30 cellular contexts compared by ENCODE assay signal in the genomic region with DNA sequence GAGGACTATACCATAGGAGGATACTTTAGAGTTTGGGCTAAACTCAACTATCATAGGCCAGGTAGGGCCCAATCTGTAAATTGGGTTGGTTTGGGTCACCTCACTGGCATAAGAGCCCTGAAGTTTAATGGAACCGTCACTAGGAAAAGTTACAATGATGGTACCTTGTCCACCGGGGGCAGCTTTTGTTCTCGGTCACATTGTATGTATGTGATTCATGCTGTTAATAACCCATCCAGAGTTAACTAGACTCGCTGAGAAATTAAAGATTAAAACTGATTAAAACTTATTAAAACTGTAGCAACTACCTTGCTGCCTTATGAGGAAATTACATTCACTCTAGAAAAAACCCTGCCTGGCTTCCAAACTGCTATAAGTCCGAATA.
DNase-seq lines count a peak whose midpoint lies in the region; ATAC-seq and TF ChIP-seq lines count a peak whose summit lies in the region.
"Had no signal": no experiment of that assay in that cellular context is flagged by ENCODE, and none has a peak within 500 bp of the region (broad histone marks: within the 10 kb centered on the region; RNA-seq: fewer than 3 reads in every experiment).

No MANE protein-coding gene starts in this region.

- DNase-seq in H9 (no peak), NAMALWA (ENCODE audit: low spot score) (peak; percentile 6), brain microvascular endothelial cell (no peak), SIG-M5 treated with dmso at 0.1 percent for 504 hours (lab: John Stamatoyannopoulos, UW; ENCODE audit: unreplicated experiment) (no peak), NCI-H2227 (lab: John Stamatoyannopoulos, UW; ENCODE audit: unreplicated experiment) (no peak)
- DNase-seq: activated CD4-positive, alpha-beta T cell treated with anti-CD3 and anti-CD28 coated beads, Interleukin-2, amount 50 U/mL, for 1 hour; activated CD4-positive, CD25-positive, alpha-beta regulatory T cell; activated gamma-delta T cell; activated naive CD8-positive, alpha-beta T cell treated with anti-CD3 and anti-CD28 coated beads for 36 hours; activated T-cell treated with anti-CD3 and anti-CD28 coated beads, Interleukin-2, amount 50 U/mL, for 24 hours; C1 segment of cervical spinal cord; COR-L47; cortex of kidney; DMS79; effector memory CD8-positive, alpha-beta T cell; GDM1; left ventricle myocardium inferior; NCI-H526 treated with DMSO at 0.1 percent for 48 hours; posterior cingulate gyrus; stimulated activated CD4-positive, alpha-beta T cell treated with anti-CD3 and anti-CD28 coated beads, Interleukin-4, amount 100 ng/mL, for 24 hours; T-helper 1 cell had no signal

- in situ Hi-C loops in brain microvascular endothelial cell (cut with HindIII; ENCODE audit: low pct_ligation_motif_present, low sequenced_read_pairs) = no loop called here

- H3K56ac ChIP-seq in H9 (ENCODE audit: insufficient read length, low read depth, low read length) = no peak overlapping the region

- H3K27ac Mint-ChIP-seq in H9 = no peak overlapping the region
- H3K27ac Mint-ChIP-seq: activated naive CD8-positive, alpha-beta T cell treated with anti-CD3 and anti-CD28 coated beads for 36 hours; activated T-cell treated with anti-CD3 and anti-CD28 coated beads, Interleukin-2, amount 50 U/mL, for 24 hours; effector memory CD8-positive, alpha-beta T cell; GM23338 had no signal

- H3K23me2 ChIP-seq in H9 (ENCODE audit: insufficient read length, low read depth, low read length, poor library complexity, severe bottlenecking) = no peaks in the 10 kb centered on the region

- H3K79me1 ChIP-seq in H9 (ENCODE audit: insufficient read depth, low read depth, low read length, poor library complexity, severe bottlenecking) = no peaks in the 10 kb centered on the region

- no peak overlapping the region for H3K4me3 ChIP-seq in brain microvascular endothelial cell (ENCODE audit: low read depth, low read length)
- H3K4me3 ChIP-seq in skeletal muscle satellite cell (ENCODE audit: low read length) = no peak overlapping the region
- H3K4me3 ChIP-seq: ascending aorta, GM23338, left ventricle myocardium inferior, SJSA1, tibial nerve had no signal

- no peak overlapping the region for H3K4me2 ChIP-seq in H9 (ENCODE audit: insufficient read depth, insufficient read length, low read length)
- H3K4me2 ChIP-seq in skeletal muscle satellite cell (ENCODE audit: low read length) = peak overlapping the region; percentile 13
- H3K4me2 ChIP-seq: GM23338, KMS-11 had no signal

- H4K8ac ChIP-seq in H9 (replicated peaks; ENCODE audit: insufficient read length, low read depth, low read length) = no peak overlapping the region

- H3K4me1 ChIP-seq in H9 (ENCODE audit: insufficient read depth, low read length) (no peaks in the 10 kb centered on the region), skeletal muscle satellite cell (ENCODE audit: control insufficient read depth, insufficient read depth, low read length) (peaks cover 30% of the 10 kb centered on the region)
- H3K4me1 ChIP-seq: ascending aorta, left ventricle myocardium inferior, tibial nerve had no signal

- H4K5ac ChIP-seq in H9 (ENCODE audit: insufficient read length, low read depth, low read length) = no peak overlapping the region

- no CpG with 5 or more reads among the region's 5 CpGs for WGBS in H9 (ENCODE audit: extremely low coverage, insufficient read length, low lambda C conversion rate)

- no peak overlapping the region for H3T11ph ChIP-seq in H9 (ENCODE audit: low read length)

- no peak overlapping the region for H2BK5ac ChIP-seq in H9 (ENCODE audit: insufficient read length, low read length)

- no peak overlapping the region for H2BK20ac ChIP-seq in H9 (ENCODE audit: low read depth, low read length, poor library complexity, severe bottlenecking)

- no peak overlapping the region for H4K91ac ChIP-seq in H9 (ENCODE audit: insufficient read length, low read depth, low read length)

- no peak overlapping the region for H2AFZ ChIP-seq in H9 (ENCODE audit: low read length)
- H2AFZ ChIP-seq: GM23338 had no signal

- H3K14ac ChIP-seq in H9 (ENCODE audit: insufficient read depth, low read length) = no peak overlapping the region

- no peak for ATAC-seq in GM21360 (IDR thresholded peaks at IDR 0.05; ENCODE audit: unreplicated experiment)
- ATAC-seq: effector memory CD8-positive, alpha-beta T cell; GM23338; Panc1; sciatic nerve had no signal

- H2AK5ac ChIP-seq in H9 (ENCODE audit: insufficient read length, low read length) = no peak overlapping the region

- no peak overlapping the region for H3K4me3 Mint-ChIP-seq in H9
- H3K4me3 Mint-ChIP-seq: activated naive CD8-positive, alpha-beta T cell treated with anti-CD3 and anti-CD28 coated beads for 36 hours; activated T-cell treated with anti-CD3 and anti-CD28 coated beads, Interleukin-2, amount 50 U/mL, for 24 hours; effector memory CD8-positive, alpha-beta T cell; GM23338 had no signal

- H3K23ac ChIP-seq in H9 (ENCODE audit: insufficient read length, low read depth, low read length) = no peak overlapping the region

- no peaks in the 10 kb centered on the region for H3K9me3 Mint-ChIP-seq in H9
- H3K9me3 Mint-ChIP-seq: activated naive CD8-positive, alpha-beta T cell treated with anti-CD3 and anti-CD28 coated beads for 36 hours; activated T-cell treated with anti-CD3 and anti-CD28 coated beads, Interleukin-2, amount 50 U/mL, for 24 hours; effector memory CD8-positive, alpha-beta T cell; GM23338 had no signal

- H3K36me3 ChIP-seq in brain microvascular endothelial cell (replicated peaks) (no peaks in the 10 kb centered on the region), skeletal muscle satellite cell (ENCODE audit: insufficient read depth, low read length) (no peaks in the 10 kb centered on the region)
- H3K36me3 ChIP-seq: ascending aorta, left ventricle myocardium inferior, SJSA1, tibial nerve had no signal

- H3K27me3 ChIP-seq in H9 (ENCODE audit: insufficient read depth, low read length) = no peaks in the 10 kb centered on the region
- H3K27me3 ChIP-seq in brain microvascular endothelial cell (replicated peaks) = no peaks in the 10 kb centered on the region
- no peaks in the 10 kb centered on the region for H3K27me3 ChIP-seq in skeletal muscle satellite cell (ENCODE audit: control insufficient read depth, insufficient read depth, low read length)
- H3K27me3 ChIP-seq: ascending aorta, SJSA1, tibial nerve had no signal

- H3K4me1 Mint-ChIP-seq in H9 = no peaks in the 10 kb centered on the region
- H3K4me1 Mint-ChIP-seq: activated naive CD8-positive, alpha-beta T cell treated with anti-CD3 and anti-CD28 coated beads for 36 hours; GM23338 had no signal

- H3K9me3 ChIP-seq in H9 (ENCODE audit: control insufficient read depth, low read depth, low read length) (no peaks in the 10 kb centered on the region), skeletal muscle satellite cell (replicated peaks; ENCODE audit: low read length) (no peaks in the 10 kb centered on the region)
- H3K9me3 ChIP-seq: ascending aorta, left ventricle myocardium inferior, SJSA1, tibial nerve had no signal

- H2BK120ac ChIP-seq in H9 (ENCODE audit: low read depth, low read length, poor library complexity, severe bottlenecking) = no peak overlapping the region

- H2BK12ac ChIP-seq in H9 (ENCODE audit: insufficient read length, low read depth, low read length) = no peak overlapping the region

- H3K4ac ChIP-seq in H9 (ENCODE audit: low read depth, low read length) = no peak overlapping the region

- no peaks in the 10 kb centered on the region for H3K79me2 ChIP-seq in H9 (ENCODE audit: insufficient read depth, low read length)

- H4K20me1 ChIP-seq in H9 (ENCODE audit: control insufficient read depth, insufficient read depth, insufficient read length) = no peaks in the 10 kb centered on the region

- H2BK15ac ChIP-seq in H9 (ENCODE audit: low read depth, low read length) = no peak overlapping the region

- H3K9ac ChIP-seq in H9 (ENCODE audit: extremely low read depth, insufficient read length, low read length) (no peak overlapping the region), skeletal muscle satellite cell (ENCODE audit: low read depth, low read length) (no peak overlapping the region)
- H3K9ac ChIP-seq: KMS-11 had no signal

- no peak overlapping the region for H3K27ac ChIP-seq in H9 (ENCODE audit: insufficient read length, low read depth, low read length)
- peak overlapping the region; percentile 61 for H3K27ac ChIP-seq in brain microvascular endothelial cell
- H3K27ac ChIP-seq: ascending aorta, KMS-11, left ventricle myocardium inferior, SJSA1, tibial nerve had no signal

- no peak overlapping the region for H3K18ac ChIP-seq in H9 (ENCODE audit: insufficient read length, low read depth, low read length)

- no peaks in the 10 kb centered on the region for H3K36me3 Mint-ChIP-seq in H9 (ENCODE audit: insufficient read depth in 1 of 3, low read depth in 3 of 3)
- H3K36me3 Mint-ChIP-seq: activated naive CD8-positive, alpha-beta T cell treated with anti-CD3 and anti-CD28 coated beads for 36 hours had no signal

- TF ChIP-seq CTCF in H9 (conservative IDR thresholded peaks at IDR 0.05) (0 out of 3 replicates have a peak, but pooled peaks have one; percentile 15), brain microvascular endothelial cell (IDR thresholded peaks at IDR 0.05; ENCODE audit: low read depth, low read length, missing control alignments) (peak; percentile 18)

- no peaks in the 10 kb centered on the region for H3K27me3 Mint-ChIP-seq in H9 (ENCODE audit: low read depth)
- H3K27me3 Mint-ChIP-seq: activated T-cell treated with anti-CD3 and anti-CD28 coated beads, Interleukin-2, amount 50 U/mL, for 24 hours had no signal
